Comparison of ENCODE assay signal across 1 cellular context in the genomic region with DNA sequence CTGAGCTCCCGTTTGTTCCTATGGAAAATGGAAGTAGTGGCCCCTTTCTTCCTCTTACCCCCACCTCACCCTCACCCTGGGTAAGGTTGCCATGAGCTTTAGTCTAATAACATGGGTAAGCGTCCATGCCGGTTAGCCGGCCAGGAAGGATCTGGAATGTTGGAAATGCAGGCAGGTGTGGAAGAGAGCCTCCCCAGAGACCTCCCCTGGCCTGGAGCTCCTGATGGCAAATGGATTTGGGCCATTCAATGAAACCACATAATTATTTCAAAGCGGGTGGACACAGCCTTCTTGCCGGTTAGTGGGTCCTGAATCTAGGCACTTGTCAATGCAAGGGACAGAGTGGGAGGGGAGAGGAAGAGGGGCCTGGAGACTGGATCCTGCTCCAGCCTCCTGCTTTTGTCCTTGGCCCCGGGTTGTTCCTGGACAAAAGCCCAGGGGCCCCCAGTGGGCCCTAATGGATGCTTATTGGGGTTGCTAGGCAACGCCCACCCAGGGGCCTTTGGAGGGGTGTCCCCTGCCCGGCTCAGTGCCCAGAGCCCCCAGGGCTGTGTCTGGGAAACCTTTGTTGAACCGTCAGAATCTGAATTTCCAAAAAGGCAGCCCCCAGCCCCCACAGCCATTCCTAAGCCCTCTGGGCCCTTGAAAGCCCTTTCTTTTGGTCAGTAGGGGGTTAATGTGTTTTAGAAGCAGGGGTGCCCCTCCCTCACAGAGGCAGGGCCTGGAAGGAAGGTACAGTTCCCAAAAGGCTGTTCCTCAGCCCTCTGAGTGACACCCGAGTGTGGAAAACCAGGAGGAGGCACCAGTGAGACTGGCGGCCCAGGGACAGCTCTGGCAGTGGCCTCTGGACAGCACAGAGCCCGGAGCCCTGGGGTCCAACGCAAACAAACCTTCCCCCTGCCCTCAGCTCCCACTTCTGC.
TF ChIP-seq lines count a peak whose summit lies in the region.

No MANE protein-coding gene starts in this region.

TF ChIP-seq in H1, 55 proteins besides CTCF, POLR2A, EP300 and RAD21 (continued from another document):
- TF ChIP-seq SIRT6 (IDR thresholded peaks at IDR 0.05; ENCODE audit: low read length) (no peak), MAFK (IDR thresholded peaks at IDR 0.05; ENCODE audit: low read depth, low read length) (no peak), KDM4A (IDR thresholded peaks at IDR 0.05; ENCODE audit: low read depth, low read length, severe bottlenecking) (no peak)
